In the genomic region with DNA sequence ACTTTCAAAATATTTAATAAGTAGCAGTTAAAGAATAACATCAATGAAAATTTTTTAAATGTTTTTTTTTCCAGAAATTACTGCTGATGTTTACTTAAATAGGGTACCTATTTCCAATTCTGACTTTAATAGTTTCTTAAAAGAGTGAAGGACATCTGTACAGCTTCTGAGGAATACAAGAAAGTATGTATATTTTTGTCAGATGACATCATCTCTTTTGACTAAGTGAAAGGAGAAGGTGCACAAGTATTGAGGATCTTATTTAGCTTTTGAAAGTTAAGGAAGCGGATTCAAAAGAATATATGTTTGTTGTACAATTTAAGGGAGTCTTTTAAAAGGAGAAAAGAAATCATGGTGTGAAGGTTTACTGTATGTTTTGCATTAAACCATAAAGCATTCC, we compare ENCODE assay signal across 11 cellular contexts.
"Had no signal": no experiment of that assay in that cellular context is flagged by ENCODE, and none has a peak within 500 bp of the region (broad histone marks: within the 10 kb centered on the region; RNA-seq: fewer than 3 reads in every experiment).

No MANE protein-coding gene starts in this region.

- H3K9me3 Mint-ChIP-seq: GM23338 had no signal

- H3K4me3 ChIP-seq: GM23248, GM23338, HAP-1 had no signal

- ATAC-seq: GM23338, HCT116 had no signal

- H3K4me1 Mint-ChIP-seq: H9 had no signal

- H3K4me3 Mint-ChIP-seq: GM23338, H9, HFFc6 had no signal

- H2AFZ ChIP-seq: GM23248, GM23338 had no signal

- H3K36me3 ChIP-seq: HAP-1 had no signal

- H3K27ac Mint-ChIP-seq: GM23338, H9, HFFc6 had no signal

- FAIRE-seq: H1, H54 had no signal

- H3K27ac ChIP-seq: GM23248 had no signal

- DNase-seq: GM23248, GOT3, H7, H9, HCEC 1CT, HFFc6 had no signal

- H3K9ac ChIP-seq: GM23248 had no signal

- H3K9me3 ChIP-seq: HAP-1 had no signal

- H3K4me1 ChIP-seq: HAP-1 had no signal

- H3K4me2 ChIP-seq: GM23338 had no signal
